Comparison of ENCODE assay signal across 22 cellular contexts in genomic region chr5:179280095-179280490, GRCh38.
"Had no signal": no experiment of that assay in that cellular context is flagged by ENCODE, and none has a peak within 500 bp of the region (broad histone marks: within the 10 kb centered on the region; RNA-seq: fewer than 3 reads in every experiment).

No MANE protein-coding gene starts in this region.

- H3K27ac ChIP-seq: dorsolateral prefrontal cortex, foreskin keratinocyte, parathyroid adenoma, SK-N-MC, transverse colon had no signal

- ATAC-seq: activated CD8-positive, alpha-beta memory T cell treated with anti-CD3 and anti-CD28 coated beads, Interleukin-2, amount 10 ng/mL, durations not matched to agents 7 days and 5 days; foreskin keratinocyte; left lobe of liver; T-cell had no signal

- H3K27me3 ChIP-seq: cardiac muscle cell, dorsolateral prefrontal cortex, foreskin keratinocyte, transverse colon had no signal

- H3K9ac ChIP-seq: parathyroid adenoma had no signal

- H3K4me3 ChIP-seq: cardiac muscle cell, dorsolateral prefrontal cortex, SK-N-MC, transverse colon had no signal

- H3K36me3 ChIP-seq: cardiac muscle cell, transverse colon had no signal

- H3K4me1 ChIP-seq: foreskin keratinocyte, parathyroid adenoma had no signal

- DNase-seq: activated B cell treated with CpG ODN at 0.5 μM for 24 hours; activated CD4-positive, alpha-beta memory T cell treated with anti-CD3 and anti-CD28 coated beads, Interleukin-2, amount 10 ng/mL, durations not matched to agents 7 days and 5 days; activated CD4-positive, alpha-beta T cell treated with anti-CD3 and anti-CD28 coated beads for 48 hours; activated CD8-positive, alpha-beta memory T cell treated with anti-CD3 and anti-CD28 coated beads, Interleukin-2, amount 10 ng/mL, durations not matched to agents 7 days and 5 days; activated naive CD4-positive, alpha-beta T cell; activated naive CD8-positive, alpha-beta T cell treated with anti-CD3 and anti-CD28 coated beads for 36 hours; amniotic stem cell; dorsolateral prefrontal cortex; foreskin keratinocyte; hypothalamus; islet precursor cell; natural killer cell; stimulated activated CD4-positive, alpha-beta T cell treated with anti-CD3 and anti-CD28 coated beads, Interleukin-12 subunit alpha, Interleukin-12 subunit beta, amount 100 ng/mL, for 4 hours; stimulated activated CD4-positive, alpha-beta T cell treated with anti-CD3 and anti-CD28 coated beads, Interleukin-1b, Interleukin-23, amount 100 ng/mL, for 48 hours; stimulated activated naive CD4-positive, alpha-beta T cell treated with Interleukin-2 at 50 U/mL for 16 hours; T-cell; T-helper 9 cell; transverse colon had no signal

- H3K9me3 ChIP-seq: transverse colon had no signal
